Comparison of ENCODE assay signal across 4 cellular contexts in genomic region chr9:36160121-36160520, GRCh38. TPM values are rescaled to one million over a fixed set of nuclear protein-coding genes. Genes with fewer than 3 reads are reported as not detected.
"Had no signal": no experiment of that assay in that cellular context is flagged by ENCODE, and none has a peak within 500 bp of the region (broad histone marks: within the 10 kb centered on the region; RNA-seq: fewer than 3 reads in every experiment).

No MANE protein-coding gene starts in this region.

RNA-seq across cellular contexts. Expression of gene CCIN, which starts 9.1 kb away (rescaled TPM):
- total RNA-seq: esophagus mucosa, kidney epithelial cell, liver, suprapubic skin had no signal
